1 cellular context compared by ENCODE assay signal in genomic region chr11:117547188-117547831, GRCh38.
TF ChIP-seq lines count a peak whose summit lies in the region.

No MANE protein-coding gene starts in this region.

TF ChIP-seq in H1, 55 proteins besides CTCF, POLR2A, EP300 and RAD21:
- TF ChIP-seq SAP30 (IDR thresholded peaks at IDR 0.05; ENCODE audit: insufficient read depth, insufficient replicate concordance, low read length) (no peak), HDAC6 (IDR thresholded peaks at IDR 0.05; ENCODE audit: low read depth, low read length) (no peak), CHD2 (IDR thresholded peaks at IDR 0.05; ENCODE audit: low read length) (no peak), POLR2AphosphoS5 (IDR thresholded peaks at IDR 0.05; ENCODE audit: low read depth, low read length) (no peak), E2F6 (IDR thresholded peaks at IDR 0.05) (peak; percentile 50), MAX (IDR thresholded peaks at IDR 0.05) (0 out of 2 replicates have a peak, but pooled peaks have one; percentile 56), KDM4A (IDR thresholded peaks at IDR 0.05; ENCODE audit: low read depth, low read length, severe bottlenecking) (peak; percentile 31)
